22 cellular contexts compared by ENCODE assay signal in genomic region chr10:70433581-70434280, GRCh38. TPM values are rescaled to one million over a fixed set of nuclear protein-coding genes. Genes with fewer than 3 reads are reported as not detected.
DNase-seq lines count a peak whose midpoint lies in the region; ATAC-seq and TF ChIP-seq lines count a peak whose summit lies in the region.
"Had no signal": no experiment of that assay in that cellular context is flagged by ENCODE, and none has a peak within 500 bp of the region (broad histone marks: within the 10 kb centered on the region; RNA-seq: fewer than 3 reads in every experiment).

No MANE protein-coding gene starts in this region.

- H3K27ac Mint-ChIP-seq in T-helper 17 cell, result peak overlapping the region; percentile 88
- H3K27ac Mint-ChIP-seq in stimulated activated naive CD8-positive, alpha-beta T cell treated with anti-CD3 and anti-CD28 coated beads, Interleukin-15, amount 100 ng/mL, for 72 hours, result no peak overlapping the region
- H3K27ac Mint-ChIP-seq: naive B cell had no signal

- H3K9me3 ChIP-seq in T-helper 17 cell (ENCODE audit: control insufficient read depth, low read length, poor library complexity, severe bottlenecking) (no peaks in the 10 kb centered on the region), right cardiac atrium (ENCODE audit: control insufficient read depth, low read length) (no peaks in the 10 kb centered on the region), vagina (no peaks in the 10 kb centered on the region)
- H3K9me3 ChIP-seq: A549, lower lobe of right lung, pancreas, transverse colon had no signal

- 63% methylated on average over 9 of the region's 9 CpGs for WGBS in right cardiac atrium

- H3K27me3 ChIP-seq in right cardiac atrium (ENCODE audit: control insufficient read depth, insufficient read depth), result no peaks in the 10 kb centered on the region
- no peaks in the 10 kb centered on the region for H3K27me3 ChIP-seq in vagina
- H3K27me3 ChIP-seq: pancreas had no signal

- DNase-seq in activated effector memory CD4-positive, alpha-beta T cell treated with anti-CD3 and anti-CD28 coated beads, Interleukin-2, amount 50 U/mL, for 16 hours, result peak; percentile 34
- DNase-seq in activated effector memory CD4-positive, alpha-beta T cell treated with Interleukin-2 at 50 U/mL for 16 hours, result no peak
- no peak for DNase-seq in T-helper 17 cell
- DNase-seq in right cardiac atrium, result peak in 1 of 3 donors; percentile 64
- no peak for DNase-seq in vagina (ENCODE audit: extremely low spot score in 2 of 2)
- DNase-seq in NCI-H1417 treated with DMSO at 0.1 percent for 48 hours (lab: John Stamatoyannopoulos, UW), result no peak
- DNase-seq in stimulated activated naive CD8-positive, alpha-beta T cell treated with anti-CD3 and anti-CD28 coated beads, Interleukin-15, amount 100 ng/mL, for 72 hours, result no peak
- DNase-seq in NCI-H526 (lab: John Stamatoyannopoulos, UW), result no peak
- DNase-seq: activated CD4-positive, CD25-positive, alpha-beta regulatory T cell; activated gamma-delta T cell; COR-L47; cortex of kidney; lower lobe of right lung; MM.1S; naive B cell; NCI-H1694; SIG-M5; transverse colon had no signal

- no peak for TF ChIP-seq CTCF in vagina (IDR thresholded peaks at IDR 0.05)

- H3K27ac ChIP-seq in right cardiac atrium (ENCODE audit: low read length) (no peak overlapping the region), vagina (peak overlapping the region; percentile 10)
- H3K27ac ChIP-seq: A549, pancreas had no signal

- ATAC-seq in T-helper 17 cell (no peak), right cardiac atrium (peak; percentile 7 to 8)
- ATAC-seq in stimulated activated naive CD8-positive, alpha-beta T cell treated with anti-CD3 and anti-CD28 coated beads, Interleukin-15, amount 100 ng/mL, for 72 hours, result no peak
- ATAC-seq: A549, lower lobe of right lung, pancreas had no signal

- no peaks in the 10 kb centered on the region for H3K36me3 ChIP-seq in vagina
- H3K36me3 ChIP-seq: transverse colon had no signal

- peaks cover 5% of the 10 kb centered on the region for H3K27me3 Mint-ChIP-seq in T-helper 17 cell
- H3K27me3 Mint-ChIP-seq in stimulated activated naive CD8-positive, alpha-beta T cell treated with anti-CD3 and anti-CD28 coated beads, Interleukin-15, amount 100 ng/mL, for 72 hours, result peaks cover 5% of the 10 kb centered on the region

- H3K4me3 Mint-ChIP-seq in T-helper 17 cell, result peak overlapping the region; percentile 93
- H3K4me3 Mint-ChIP-seq in stimulated activated naive CD8-positive, alpha-beta T cell treated with anti-CD3 and anti-CD28 coated beads, Interleukin-15, amount 100 ng/mL, for 72 hours, result no peak overlapping the region

- intact Hi-C loops in right cardiac atrium (cut with DNase I) (no loop called here), vagina (cut with DNase I) (no loop called here)

- no peak for TF ChIP-seq POLR2A in vagina (IDR thresholded peaks at IDR 0.05)

- H3K4me3 ChIP-seq in right cardiac atrium (ENCODE audit: low read length) (no peak overlapping the region), vagina (no peak overlapping the region)
- H3K4me3 ChIP-seq: A549, lower lobe of right lung, pancreas, smooth muscle cell, transverse colon had no signal

- H3K36me3 Mint-ChIP-seq in T-helper 17 cell (ENCODE audit: low read depth), result no peaks in the 10 kb centered on the region
- H3K36me3 Mint-ChIP-seq: naive B cell had no signal

- peaks cover 33% of the 10 kb centered on the region for H3K4me1 ChIP-seq in right cardiac atrium (ENCODE audit: control insufficient read depth, insufficient read depth, low read length)
- peaks cover 36% of the 10 kb centered on the region for H3K4me1 ChIP-seq in vagina
- H3K4me1 ChIP-seq: A549 had no signal

- no peaks in the 10 kb centered on the region for H3K9me3 Mint-ChIP-seq in stimulated activated naive CD8-positive, alpha-beta T cell treated with anti-CD3 and anti-CD28 coated beads, Interleukin-15, amount 100 ng/mL, for 72 hours
- H3K9me3 Mint-ChIP-seq: naive B cell; T-helper 2 cell treated with Interferon-gamma antibody and Interleukin-4, amounts not matched to agents 5 μg/mL and 100 μg/mL, for 36 hours had no signal

- peaks cover 33% of the 10 kb centered on the region for H3K4me1 Mint-ChIP-seq in T-helper 17 cell
- H3K4me1 Mint-ChIP-seq in stimulated activated naive CD8-positive, alpha-beta T cell treated with anti-CD3 and anti-CD28 coated beads, Interleukin-15, amount 100 ng/mL, for 72 hours, result peaks cover 14% of the 10 kb centered on the region

RNA-seq across cellular contexts. Expression of gene NODAL, which starts 7.8 kb away (rescaled TPM):
- total RNA-seq in T-helper 17 cell (not detected), right cardiac atrium (not detected), vagina (not detected)
- polyA plus RNA-seq in right cardiac atrium, result not detected
- total RNA-seq: lower lobe of right lung, pancreas, smooth muscle cell, transverse colon had no signal
- polyA plus RNA-seq: A549, pancreas had no signal

RNA-seq across cellular contexts. Expression of gene EIF4EBP2, which starts 29.8 kb away (rescaled TPM):
- total RNA-seq in T-helper 17 cell (10 to 100 TPM; 44.2 to 49.5 TPM), right cardiac atrium (10 to 100 TPM; 69.7 to 91.1 (median 78.0) TPM), vagina (47.4 TPM)
- 29.6 TPM for polyA plus RNA-seq in right cardiac atrium

RNA-seq across cellular contexts. Expression of gene PALD1, which starts 44.8 kb away (rescaled TPM):
- total RNA-seq in T-helper 17 cell (under 1 TPM; 0.07 to 0.13 TPM), right cardiac atrium (1 to 10 TPM; 4.3 to 7.7 (median 5.7) TPM), vagina (6.9 TPM)
- polyA plus RNA-seq in right cardiac atrium, result 2.8 TPM

RNA-seq across cellular contexts. Expression of gene LRRC20, which starts 51.3 kb away (rescaled TPM):
- total RNA-seq in T-helper 17 cell (1 to 10 TPM; 1.9 to 2.5 TPM), right cardiac atrium (10 to 100 TPM; 17.7 to 46.4 (median 37.0) TPM), vagina (10.8 TPM)
- polyA plus RNA-seq in right cardiac atrium, result 33.4 TPM

Comparison
In these comparisons a context has a peak if more than half of its experiments do, and no peak if none do; other contexts are left out.
1. ATAC-seq: peak in right cardiac atrium (2 of 2); none in T-helper 17 cell (single experiment) and stimulated activated naive CD8-positive, alpha-beta T cell treated with anti-CD3 and anti-CD28 coated beads, Interleukin-15, amount 100 ng/mL, for 72 hours (single experiment).